ENCODE assay signal across 8 cellular contexts in the genomic region with DNA sequence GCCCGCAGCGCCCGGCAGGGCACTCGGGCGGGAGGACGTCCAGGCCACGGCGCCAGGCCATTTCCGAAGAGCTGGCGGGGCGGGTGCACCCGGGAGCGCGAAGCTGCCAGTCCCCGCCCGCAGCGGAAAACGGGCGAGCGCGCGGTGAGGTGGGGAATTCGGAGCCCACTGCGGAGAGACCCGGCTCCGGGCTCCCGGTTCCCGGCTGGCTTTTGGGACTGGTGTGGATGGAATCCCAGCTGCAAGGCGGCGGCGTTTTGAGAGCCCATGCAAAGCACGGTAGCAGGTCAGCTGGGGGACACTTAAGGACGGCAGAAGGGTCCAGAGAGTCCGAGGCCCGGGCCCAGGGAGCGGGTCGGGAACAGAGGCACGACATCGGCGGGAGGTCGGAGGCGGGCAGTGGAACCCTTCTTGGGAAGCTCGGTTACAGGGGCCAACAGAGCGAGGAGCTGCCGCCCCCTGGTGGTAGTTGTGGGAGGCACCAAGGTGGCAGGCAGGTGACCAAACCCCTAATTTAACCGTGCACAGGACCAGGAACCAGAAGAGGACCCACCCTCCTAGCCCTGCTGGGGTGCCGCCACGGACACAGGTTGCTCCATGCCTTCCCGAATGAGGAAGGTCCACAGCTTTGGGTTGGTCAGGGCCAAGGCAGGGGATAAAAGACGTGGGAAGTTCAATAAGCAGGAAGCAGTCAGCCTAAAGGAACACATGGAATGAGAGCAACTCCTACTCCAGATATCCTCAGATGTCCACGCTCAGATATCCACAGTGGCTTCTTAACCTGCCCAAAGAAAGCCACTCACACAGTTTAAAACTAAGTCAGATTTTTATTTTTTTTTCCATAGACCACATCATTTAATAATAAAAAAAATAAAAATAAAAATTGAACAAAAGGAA. TPM values are rescaled to one million over a fixed set of nuclear protein-coding genes. Genes with fewer than 3 reads are reported as not detected.
DNase-seq lines count a peak whose midpoint lies in the region; ATAC-seq and TF ChIP-seq lines count a peak whose summit lies in the region.

No MANE protein-coding gene starts in this region.

- peak; percentile 88 for DNase-seq in ELR (ENCODE audit: low read depth)
- peak; percentile 87 for DNase-seq in HEK293T (ENCODE audit: extremely low spot score)
- peak; percentile 87 to 90 for DNase-seq in activated naive CD4-positive, alpha-beta T cell treated with anti-CD3 and anti-CD28 coated beads, Interleukin-2, amount 50 U/mL, for 72 hours (ENCODE audit: low spot score in 2 of 2)
- DNase-seq in heart right ventricle, result peak; percentile 88
- DNase-seq in putamen (ENCODE audit: low spot score), result peak; percentile 78
- DNase-seq in aorta, result peak; percentile 91 to 96
- DNase-seq in NCI-H1105 (lab: John Stamatoyannopoulos, UW), result no peak

- no peaks in the 10 kb centered on the region for H3K9me3 ChIP-seq in OCI-LY1 (ENCODE audit: low read length)
- no peaks in the 10 kb centered on the region for H3K9me3 ChIP-seq in heart right ventricle
- H3K9me3 ChIP-seq in aorta (ENCODE audit: control insufficient read depth, low read length), result no peaks in the 10 kb centered on the region

- POLR2A ChIA-PET in HEK293T (lab: Yijun Ruan, JAX), result interaction anchor here (0.6 to 6.4 kb wide), 18 partner anchors 9 to 128 kb away, joined by 3 to 51 read pairs (median 6); a partner anchor contains a TSS

- H3K4me3 ChIP-seq in OCI-LY1 (ENCODE audit: low read depth, low read length, poor library complexity, severe bottlenecking), result peak overlapping the region; percentile 63
- H3K4me3 ChIP-seq in heart right ventricle, result peak overlapping the region; percentile 48 to 91 (median 72)
- H3K4me3 ChIP-seq in aorta (ENCODE audit: low read length in 2 of 2), result peak overlapping the region; percentile 28 to 49

- H3K36me3 Mint-ChIP-seq in activated naive CD4-positive, alpha-beta T cell treated with anti-CD3 and anti-CD28 coated beads, Interleukin-2, amount 50 U/mL, for 72 hours, result peaks cover 0 to 6% of the 10 kb centered on the region in 2 donors

- peak overlapping the region in 1 of 2 donors; percentile 81 for H3K27ac Mint-ChIP-seq in activated naive CD4-positive, alpha-beta T cell treated with anti-CD3 and anti-CD28 coated beads, Interleukin-2, amount 50 U/mL, for 72 hours

- peak overlapping the region; percentile 81 for H3K4me2 ChIP-seq in OCI-LY1 (ENCODE audit: low read length)

- H4K20me1 ChIP-seq in OCI-LY1 (ENCODE audit: insufficient read depth, low read length), result no peaks in the 10 kb centered on the region

- H3K9me3 Mint-ChIP-seq in activated naive CD4-positive, alpha-beta T cell treated with anti-CD3 and anti-CD28 coated beads, Interleukin-2, amount 50 U/mL, for 72 hours, result no peaks in the 10 kb centered on the region

- no peak overlapping the region for H3K27ac ChIP-seq in OCI-LY1 (ENCODE audit: low read depth, low read length, poor library complexity, severe bottlenecking)
- peak overlapping the region in 8 of 10 donors; percentile 39 to 68 (median 54) for H3K27ac ChIP-seq in heart right ventricle
- H3K27ac ChIP-seq in aorta (ENCODE audit: low read depth in 1 of 2, low read length in 2 of 2), result peak overlapping the region in 1 of 2 donors; percentile 0

- peak; percentile 95 for TF ChIP-seq CTCF in OCI-LY1 (IDR thresholded peaks at IDR 0.05; ENCODE audit: low read length)
- peak; percentile 94 to 98 (median 96) for TF ChIP-seq CTCF in heart right ventricle (IDR thresholded peaks at IDR 0.05)

- peak; percentile 73 to 75 for ATAC-seq in activated naive CD4-positive, alpha-beta T cell treated with anti-CD3 and anti-CD28 coated beads, Interleukin-2, amount 50 U/mL, for 72 hours
- ATAC-seq in heart right ventricle, result peak; percentile 63 to 84 (median 80)
- ATAC-seq in aorta (ENCODE audit: low FRiP score), result peak; percentile 87

- intact Hi-C loops in heart right ventricle (cut with DNase I) (loop anchor here (1.0 to 10.0 kb wide), 8 partner anchors 63 to 503 kb away; no protein-coding TSS in a partner anchor), aorta (cut with DNase I) (loop anchor here (1.0 to 10.0 kb wide), 3 partner anchors 71 to 503 kb away; no protein-coding TSS in a partner anchor)

- 1 to 2% methylated on average over 46 to 51 of the region's 51 CpGs for WGBS in heart right ventricle, 2 donors
- 0 to 1% methylated on average over 51 of the region's 51 CpGs for WGBS in aorta, 2 donors

- peak overlapping the region; percentile 58 for H3K9ac ChIP-seq in OCI-LY1 (ENCODE audit: low read length)

- H3K79me2 ChIP-seq in OCI-LY1 (ENCODE audit: insufficient read depth, low read length), result no peaks in the 10 kb centered on the region

- H3K4me1 ChIP-seq in OCI-LY1 (ENCODE audit: insufficient read depth, low read length, severe bottlenecking), result peaks cover 18% of the 10 kb centered on the region
- peaks cover 5 to 41% (median 25%) of the 10 kb centered on the region in 9 donors for H3K4me1 ChIP-seq in heart right ventricle
- peaks cover 0 to 3% of the 10 kb centered on the region in 2 donors for H3K4me1 ChIP-seq in aorta (ENCODE audit: control insufficient read depth in 1 of 2, insufficient read depth in 2 of 2, low read length in 2 of 2)

- H3K36me3 ChIP-seq in OCI-LY1 (ENCODE audit: insufficient read depth, low read length), result peaks cover 44% of the 10 kb centered on the region
- peaks cover 0 to 50% (median 43%) of the 10 kb centered on the region in 9 donors for H3K36me3 ChIP-seq in heart right ventricle
- peaks cover 3 to 8% of the 10 kb centered on the region in 2 donors for H3K36me3 ChIP-seq in aorta (ENCODE audit: control insufficient read depth in 1 of 2, insufficient read depth in 2 of 2, low read length in 1 of 2)

- H3F3A ChIP-seq in OCI-LY1 (ENCODE audit: insufficient read depth, low read length), result no peaks in the 10 kb centered on the region

- H3K9me2 ChIP-seq in OCI-LY1 (ENCODE audit: low read depth, low read length), result no peaks in the 10 kb centered on the region

- no peaks in the 10 kb centered on the region for H3K27me3 ChIP-seq in OCI-LY1 (ENCODE audit: insufficient read depth, low read length)
- no peaks in the 10 kb centered on the region for H3K27me3 ChIP-seq in heart right ventricle
- H3K27me3 ChIP-seq in aorta (ENCODE audit: control insufficient read depth in 1 of 2, insufficient read depth in 2 of 2, low read length in 1 of 2), result no peaks in the 10 kb centered on the region

- no peak overlapping the region for H2AFZ ChIP-seq in OCI-LY1 (ENCODE audit: low read length)

- CTCF ChIA-PET in HEK293T (lab: Yijun Ruan, JAX), result interaction anchor here (0.6 to 9.0 kb wide), 23 partner anchors 8 to 836 kb away, joined by 3 to 159 read pairs (median 4); a partner anchor contains a TSS

TF ChIP-seq in HEK293T, 16 proteins besides CTCF, POLR2A, EP300 and RAD21:
- TF ChIP-seq LEF1 (IDR thresholded peaks at IDR 0.05; ENCODE audit: borderline replicate concordance), result no peak
- TF ChIP-seq FOXM1 (IDR thresholded peaks at IDR 0.05; ENCODE audit: borderline replicate concordance), result no peak
- TF ChIP-seq HDGF (IDR thresholded peaks at IDR 0.05; ENCODE audit: borderline replicate concordance), result 0 out of 2 replicates have a peak, but pooled peaks have one; percentile 64
- no peak for TF ChIP-seq ZNF384 (IDR thresholded peaks at IDR 0.05)

RNA-seq across cellular contexts. Expression of a gene that starts 0.7 kb away (rescaled TPM):
- total RNA-seq in activated naive CD4-positive, alpha-beta T cell treated with anti-CD3 and anti-CD28 coated beads, Interleukin-2, amount 50 U/mL, for 72 hours, result 1 to 10 TPM; 1.1 to 1.4 TPM
- total RNA-seq in heart right ventricle (1 to 10 TPM in 7 of 10 donors, under 1 TPM in 3; 0.57 to 4.4 (median 1.3) TPM), aorta (10 to 100 TPM in 1 of 2 donors, 1 to 10 TPM in 1; 3.4 to 11.4 TPM)
- polyA plus RNA-seq in heart right ventricle (1 to 10 TPM; 1.9 to 9.1 TPM), aorta (1 to 10 TPM in 1 of 2 donors, not detected in 1; 4.1 TPM)

RNA-seq across cellular contexts. Expression of a gene that starts 16.0 kb away (rescaled TPM):
- total RNA-seq in activated naive CD4-positive, alpha-beta T cell treated with anti-CD3 and anti-CD28 coated beads, Interleukin-2, amount 50 U/mL, for 72 hours, result not detected
- total RNA-seq in heart right ventricle, result not detected
- not detected for polyA plus RNA-seq in heart right ventricle
- not detected for total RNA-seq in aorta
- polyA plus RNA-seq in aorta, result not detected

RNA-seq across cellular contexts. Expression of a gene that starts 23.3 kb away (rescaled TPM):
- total RNA-seq in activated naive CD4-positive, alpha-beta T cell treated with anti-CD3 and anti-CD28 coated beads, Interleukin-2, amount 50 U/mL, for 72 hours, result 100 to 1,000 TPM; 137 to 180 TPM
- total RNA-seq in heart right ventricle, result 100 to 1,000 TPM; 111 to 141 (median 122) TPM
- polyA plus RNA-seq in heart right ventricle, result 100 to 1,000 TPM in 1 of 2 donors, 10 to 100 TPM in 1; 35.6 to 206 TPM
- total RNA-seq in aorta, result 10 to 100 TPM; 67.7 to 68.4 TPM
- polyA plus RNA-seq in aorta, result 100 to 1,000 TPM; 103 to 116 TPM

RNA-seq across cellular contexts. Expression of a gene that starts 36.9 kb away (rescaled TPM):
- 100 to 1,000 TPM; 187 to 191 TPM for total RNA-seq in activated naive CD4-positive, alpha-beta T cell treated with anti-CD3 and anti-CD28 coated beads, Interleukin-2, amount 50 U/mL, for 72 hours
- total RNA-seq in heart right ventricle (10 to 100 TPM; 60.2 to 79.7 (median 68.0) TPM), aorta (100 to 1,000 TPM; 134 to 183 TPM)
- polyA plus RNA-seq in heart right ventricle (100 to 1,000 TPM in 1 of 2 donors, 10 to 100 TPM in 1; 35.7 to 119 TPM), aorta (100 to 1,000 TPM in 1 of 2 donors, 10 to 100 TPM in 1; 34.1 to 147 TPM)

RNA-seq across cellular contexts. Expression of a gene that starts 37.3 kb away (rescaled TPM):
- total RNA-seq in activated naive CD4-positive, alpha-beta T cell treated with anti-CD3 and anti-CD28 coated beads, Interleukin-2, amount 50 U/mL, for 72 hours, result 10 to 100 TPM; 36.5 to 49.1 TPM
- total RNA-seq in heart right ventricle (10 to 100 TPM; 22.3 to 35.9 (median 28.4) TPM), aorta (10 to 100 TPM; 37.6 to 41.4 TPM)
- polyA plus RNA-seq in heart right ventricle (10 to 100 TPM in 1 of 2 donors, 1 to 10 TPM in 1; 9.8 to 43.3 TPM), aorta (10 to 100 TPM; 27.8 to 32.2 TPM)
